In genomic region chr7:105520620-105521019, GRCh38 we compare ENCODE assay signal across 8 cellular contexts. TPM values are rescaled to one million over a fixed set of nuclear protein-coding genes. Genes with fewer than 3 reads are reported as not detected.
DNase-seq lines count a peak whose midpoint lies in the region; ATAC-seq, FAIRE-seq and TF ChIP-seq lines count a peak whose summit lies in the region.
"Not testable (repeated sequence)": the region's sequence is repeated elsewhere in the genome, so short reads cannot be mapped to it uniquely, and the experiment has no call there.

No MANE protein-coding gene starts in this region.

- H2AK5ac ChIP-seq in H1 (ENCODE audit: low read depth, low read length), result not testable (repeated sequence)

- not testable (repeated sequence) for H3K14ac ChIP-seq in H1 (ENCODE audit: insufficient read length)

- H2BK120ac ChIP-seq in H1 (replicated peaks; ENCODE audit: low read depth, low read length), result not testable (repeated sequence)

- H4K91ac ChIP-seq in H1 (replicated peaks; ENCODE audit: insufficient read length, low read length), result not testable (repeated sequence)

- not testable (repeated sequence) for H2BK15ac ChIP-seq in H1 (ENCODE audit: low read length)

- H3K4me2 ChIP-seq in H1 (ENCODE audit: insufficient read depth in 1 of 2, low read depth in 2 of 2, low read length in 2 of 2) (peak overlapping the region; percentile 77 to 79), osteoblast (ENCODE audit: insufficient read depth, low read length) (peak overlapping the region; percentile 100)

- H2BK12ac ChIP-seq in H1 (ENCODE audit: low read depth, low read length), result not testable (repeated sequence)

- not testable (repeated sequence) for H3K18ac ChIP-seq in H1 (ENCODE audit: extremely low read depth, low read length)

- H3K79me1 ChIP-seq in H1 (ENCODE audit: low read depth, low read length), result not testable (repeated sequence)

- not testable (repeated sequence) for DNase-seq in Caco-2; SK-N-MC (ENCODE audit: low read depth, low spot score); activated naive CD4-positive, alpha-beta T cell treated with anti-CD3 and anti-CD28 coated beads, Interleukin-2, amount 10 ng/mL, durations not matched to agents 7 days and 5 days; H1 (ENCODE audit: low read depth in 1 of 2, low spot score in 2 of 2); osteoblast (ENCODE audit: insufficient read length, low spot score, missing footprints); upper lobe of right lung
- DNase-seq in iris pigment epithelial cell (ENCODE audit: low read depth), result peak; percentile 15

- peaks cover 19 to 52% of the 10 kb centered on the region in 2 experiments for H3K79me2 ChIP-seq in H1 (ENCODE audit: control insufficient read depth in 1 of 2, insufficient read depth in 2 of 2, low read length in 2 of 2)
- peaks cover 42% of the 10 kb centered on the region for H3K79me2 ChIP-seq in osteoblast (ENCODE audit: insufficient read depth, low read length)

- not testable (repeated sequence) for H3K27ac ChIP-seq in HUES64 (ENCODE audit: low read depth, low read length); SK-N-MC; H1 (ENCODE audit: low read depth, low read length); upper lobe of right lung
- peak overlapping the region; percentile 72 for H3K27ac ChIP-seq in osteoblast (ENCODE audit: low read depth, low read length)

- TF ChIP-seq CTCF in Caco-2 (IDR thresholded peaks at IDR 0.05; ENCODE audit: insufficient read depth in 1 of 2, low read depth in 1 of 2, low read length in 1 of 2, severe bottlenecking in 1 of 2, unreplicated experiment in 1 of 2); H1 (IDR thresholded peaks at IDR 0.05; ENCODE audit: control extremely low read depth in 1 of 3, insufficient read depth in 1 of 3, low read depth in 1 of 3, low read length in 3 of 3); osteoblast (IDR thresholded peaks at IDR 0.05; ENCODE audit: extremely low read depth, low read depth, low read length); upper lobe of right lung (IDR thresholded peaks at IDR 0.05): not testable (repeated sequence)

- not testable (repeated sequence) for H3K23me2 ChIP-seq in H1 (ENCODE audit: low read depth, low read length)

- CTCF ChIA-PET in Caco-2 (lab: Charles Lee), result not testable (repeated sequence)
- CTCF ChIA-PET in activated naive CD4-positive, alpha-beta T cell treated with anti-CD3 and anti-CD28 coated beads, Interleukin-2, amount 10 ng/mL, durations not matched to agents 7 days and 5 days (lab: Charles Lee), result interaction anchor here (2.9 kb wide), 1 partner anchor 11 kb away, joined by 11 read pairs; the partner anchor contains the start of gene RINT1
- CTCF ChIA-PET in H1 (lab: Charles Lee; ENCODE audit: partially characterized antibody), result interaction anchor here (0.8 to 3.8 kb wide), 3 partner anchors 11 to 68 kb away, joined by 3 to 35 read pairs (median 3); partner anchors contain the start of gene RINT1

- H2BK5ac ChIP-seq in H1 (ENCODE audit: low read depth, low read length), result not testable (repeated sequence)

- not testable (repeated sequence) for H3K27me3 Mint-ChIP-seq in Caco-2 (ENCODE audit: insufficient read depth, unreplicated experiment); activated naive CD4-positive, alpha-beta T cell treated with anti-CD3 and anti-CD28 coated beads, Interleukin-2, amount 10 ng/mL, durations not matched to agents 7 days and 5 days

- TSS peak; percentile 53 for BruUV-seq in Caco-2 (replicated peaks; lab: Mats Ljungman, UMichigan)

- POLR2A ChIA-PET in Caco-2 (lab: Charles Lee), result interaction anchor here (2.3 kb wide), 1 partner anchor 11 kb away, joined by 8 read pairs; the partner anchor contains the start of gene RINT1
- POLR2A ChIA-PET in H1 (lab: Charles Lee; ENCODE audit: partially characterized antibody), result interaction anchor here (0.7 to 7.9 kb wide), 11 partner anchors 8 to 554 kb away, joined by 3 to 77 read pairs (median 4); partner anchors contain the start of genes EFCAB10, RINT1 and SRPK2

- not testable (repeated sequence) for H3K4ac ChIP-seq in H1 (replicated peaks; ENCODE audit: insufficient read length, low read depth, low read length)

- H3K36me3 ChIP-seq in Caco-2 (ENCODE audit: control insufficient read depth, insufficient read depth, low read length); osteoblast (ENCODE audit: insufficient read depth, low read length); upper lobe of right lung: not testable (repeated sequence)
- H3K36me3 ChIP-seq in HUES64 (ENCODE audit: insufficient read depth, low read length), result peaks cover 26% of the 10 kb centered on the region
- peaks cover 37% of the 10 kb centered on the region for H3K36me3 ChIP-seq in SK-N-MC (ENCODE audit: insufficient read depth, low read length)
- H3K36me3 ChIP-seq in H1 (ENCODE audit: control insufficient read depth in 2 of 4, insufficient read depth in 4 of 4, low read length in 3 of 4), result peaks cover 0 to 19% (median 2%) of the 10 kb centered on the region in 4 experiments; a peak in 2 of 8 replicates

- TF ChIP-seq RAD21 in H1 (IDR thresholded peaks at IDR 0.05 in 1 of 2, conservative IDR thresholded peaks at IDR 0.05 in 1 of 2; ENCODE audit: low read depth in 2 of 2, low read length in 2 of 2), result not testable (repeated sequence)

- not testable (repeated sequence) for H3K27ac Mint-ChIP-seq in Caco-2 (ENCODE audit: unreplicated experiment)
- H3K27ac Mint-ChIP-seq in activated naive CD4-positive, alpha-beta T cell treated with anti-CD3 and anti-CD28 coated beads, Interleukin-2, amount 10 ng/mL, durations not matched to agents 7 days and 5 days, result peak overlapping the region; percentile 65

- not testable (repeated sequence) for H3K56ac ChIP-seq in H1 (replicated peaks; ENCODE audit: insufficient read length, low read depth, low read length)

- H3K36me3 Mint-ChIP-seq in Caco-2 (ENCODE audit: insufficient read depth, unreplicated experiment), result peaks cover 33% of the 10 kb centered on the region
- H3K36me3 Mint-ChIP-seq in activated naive CD4-positive, alpha-beta T cell treated with anti-CD3 and anti-CD28 coated beads, Interleukin-2, amount 10 ng/mL, durations not matched to agents 7 days and 5 days, result not testable (repeated sequence)

- not testable (repeated sequence) for H3K4me1 Mint-ChIP-seq in Caco-2 (ENCODE audit: low read depth, unreplicated experiment)
- H3K4me1 Mint-ChIP-seq in activated naive CD4-positive, alpha-beta T cell treated with anti-CD3 and anti-CD28 coated beads, Interleukin-2, amount 10 ng/mL, durations not matched to agents 7 days and 5 days, result peaks cover 20% of the 10 kb centered on the region

- H3K23ac ChIP-seq in H1 (ENCODE audit: insufficient read length), result not testable (repeated sequence)

- WGBS in HUES64, result 95% methylated on average over 7 of the region's 7 CpGs
- WGBS in H1 (ENCODE audit: extremely low coverage in 1 of 2, insufficient coverage in 1 of 2, insufficient read length in 1 of 2, insufficient replicate concordance in 2 of 2, low coverage in 1 of 2, low lambda C conversion rate in 2 of 2, missing lambda C conversion rate in 1 of 2), 2 experiments, result 94% methylated on average over 7 of the region's 7 CpGs; no CpG with 5 or more reads in 1 of the 2 experiments

- H2BK20ac ChIP-seq in H1 (ENCODE audit: low read length), result not testable (repeated sequence)

- not testable (repeated sequence) for FAIRE-seq in H1 (lab: Jason Lieb, UNC)

- not testable (repeated sequence) for H3K27me3 ChIP-seq in Caco-2 (replicated peaks; ENCODE audit: control insufficient read depth, insufficient read depth, low read length); HUES64 (ENCODE audit: insufficient read depth, low read length); H1 (replicated peaks in 1 of 4; ENCODE audit: control insufficient read depth in 3 of 4, extremely low read depth in 1 of 4, insufficient read depth in 3 of 4, low read length in 3 of 4); osteoblast (ENCODE audit: insufficient read depth, low read length); upper lobe of right lung

- not testable (repeated sequence) for ATAC-seq in upper lobe of right lung

- intact Hi-C loops in Caco-2 (cut with micrococcal nuclease; ENCODE audit: unreplicated experiment), result loop anchor here (5.0 kb wide), 1 partner anchor 478 kb away; no protein-coding TSS in a partner anchor
- intact Hi-C loops in upper lobe of right lung (cut with DNase I), result not testable (repeated sequence)

- peak overlapping the region; percentile 92 for H3K4me3 Mint-ChIP-seq in Caco-2 (ENCODE audit: unreplicated experiment)
- not testable (repeated sequence) for H3K4me3 Mint-ChIP-seq in activated naive CD4-positive, alpha-beta T cell treated with anti-CD3 and anti-CD28 coated beads, Interleukin-2, amount 10 ng/mL, durations not matched to agents 7 days and 5 days

- H4K8ac ChIP-seq in H1 (ENCODE audit: extremely low read depth, insufficient read depth, low read length), result not testable (repeated sequence)

- TF ChIP-seq POLR2A in H1 (IDR thresholded peaks at IDR 0.05; ENCODE audit: control extremely low read depth in 1 of 2, low read depth in 2 of 2, low read length in 2 of 2), result not testable (repeated sequence)

- H3K9me3 ChIP-seq in Caco-2; HUES64 (ENCODE audit: insufficient read depth, low read depth, low read length); SK-N-MC (ENCODE audit: low read depth, low read length); H1 (ENCODE audit: insufficient read depth in 2 of 2, low read depth in 1 of 2, low read length in 1 of 2); osteoblast (ENCODE audit: low read depth, low read length); upper lobe of right lung: not testable (repeated sequence)

- not testable (repeated sequence) for H4K5ac ChIP-seq in H1 (ENCODE audit: insufficient read length, low read depth, low read length)

- H3K4me3 ChIP-seq in Caco-2 (ENCODE audit: low read depth, low read length) (peak overlapping the region; percentile 97), HUES64 (ENCODE audit: low read length) (peak overlapping the region; percentile 83), SK-N-MC (peak overlapping the region; percentile 99), H1 (ENCODE audit: extremely low read depth in 1 of 4, insufficient read depth in 2 of 4, low read depth in 3 of 4, low read length in 4 of 4) (peak overlapping the region in 3 of 4 experiments; percentile 70 to 74 (median 72); a peak in 6 of 8 replicates), osteoblast (ENCODE audit: insufficient read depth, low read length) (peak overlapping the region; percentile 95), upper lobe of right lung (peak overlapping the region; percentile 90)

- not testable (repeated sequence) for H2AFZ ChIP-seq in H1 (ENCODE audit: low read length); osteoblast (ENCODE audit: low read length)

- not testable (repeated sequence) for H3K9me3 Mint-ChIP-seq in Caco-2 (ENCODE audit: unreplicated experiment); activated naive CD4-positive, alpha-beta T cell treated with anti-CD3 and anti-CD28 coated beads, Interleukin-2, amount 10 ng/mL, durations not matched to agents 7 days and 5 days

- H3K4me1 ChIP-seq in Caco-2; HUES64 (ENCODE audit: insufficient read depth, low read length); H1 (replicated peaks in 1 of 4; ENCODE audit: control insufficient read depth in 3 of 4, insufficient read depth in 4 of 4, low read length in 3 of 4): not testable (repeated sequence)
- H3K4me1 ChIP-seq in osteoblast (ENCODE audit: insufficient read depth, low read length) (peaks cover 13% of the 10 kb centered on the region), upper lobe of right lung (peaks cover 12% of the 10 kb centered on the region)

- not testable (repeated sequence) for TF ChIP-seq EP300 in H1 (IDR thresholded peaks at IDR 0.05; ENCODE audit: borderline replicate concordance in 1 of 2, low read depth in 2 of 2, low read length in 2 of 2)

- peak overlapping the region; percentile 96; the same call in 1 of the 2 replicates for H3K9ac ChIP-seq in HUES64 (ENCODE audit: low read depth, low read length)
- H3K9ac ChIP-seq in SK-N-MC (ENCODE audit: insufficient read length); H1 (replicated peaks in 1 of 4; ENCODE audit: extremely low read depth in 1 of 4, low read depth in 3 of 4, low read length in 3 of 4): not testable (repeated sequence)

- not testable (repeated sequence) for H4K20me1 ChIP-seq in H1 (replicated peaks in 1 of 2; ENCODE audit: control insufficient read depth in 1 of 2, insufficient read depth in 2 of 2, low read length in 2 of 2); osteoblast (ENCODE audit: insufficient read depth, low read length)

RNA-seq across cellular contexts. Expression of gene PUS7, which starts 1.5 kb away (rescaled TPM):
- total RNA-seq in Caco-2 (2022) (36.3 TPM in 2 replicates), osteoblast (20.0 and 22.4 TPM in 2 replicates), upper lobe of right lung (10.9 TPM)
- polyA plus RNA-seq in HUES64 (2013, experiment 1 of 2), result 40.3 TPM
- 36.3 TPM for polyA plus RNA-seq in HUES64 (2013, experiment 2 of 2)
- total RNA-seq in H1 (2021; fragmentation: NEBNext Ultra II Directional; extraction: Animal tissue kit (Norgen Biotek cat#: 25700)), result 61.2 and 65.2 TPM in 2 replicates
- polyA plus RNA-seq in H1 (2011; rRNA removed), result 11.2 and 18.9 TPM in 2 replicates
- polyA plus RNA-seq in H1 (2011; cell fraction: cytosol; rRNA removed), result 24.3 TPM
- 10.8 TPM for polyA plus RNA-seq in H1 (2011; cell fraction: nucleus; rRNA removed)
- 25.5 to 40.3 TPM (median 33.0 TPM) in 4 replicates for polyA plus RNA-seq in H1 (2012, experiment 1 of 2)
- 3.4 TPM for polyA plus RNA-seq in H1 (2012, experiment 2 of 2)
- polyA plus RNA-seq in H1 (2013, experiment 1 of 2), result 36.4 TPM
- 36.1 TPM for polyA plus RNA-seq in H1 (2013, experiment 2 of 2)
- polyA minus RNA-seq in H1 (2011; rRNA and poly(A)+ RNA removed), result 14.1 and 18.5 TPM in 2 replicates
- 22.2 TPM for polyA minus RNA-seq in H1 (2011; cell fraction: cytosol; rRNA and poly(A)+ RNA removed)
- 19.0 TPM for polyA minus RNA-seq in H1 (2011; cell fraction: nucleus; rRNA and poly(A)+ RNA removed)

RNA-seq across cellular contexts. Expression of gene RINT1, which starts 11.4 kb away (rescaled TPM):
- total RNA-seq in Caco-2 (2022) (23.9 and 28.0 TPM in 2 replicates), osteoblast (16.6 and 18.0 TPM in 2 replicates), upper lobe of right lung (14.8 TPM)
- polyA plus RNA-seq in HUES64 (2013, experiment 1 of 2), result 18.8 TPM
- polyA plus RNA-seq in HUES64 (2013, experiment 2 of 2), result 19.6 TPM
- 18.6 and 21.8 TPM in 2 replicates for total RNA-seq in H1 (2021; fragmentation: NEBNext Ultra II Directional; extraction: Animal tissue kit (Norgen Biotek cat#: 25700))
- polyA plus RNA-seq in H1 (2011; rRNA removed), result 5.0 and 7.8 TPM in 2 replicates
- polyA plus RNA-seq in H1 (2011; cell fraction: cytosol; rRNA removed), result 10.5 TPM
- 7.7 TPM for polyA plus RNA-seq in H1 (2011; cell fraction: nucleus; rRNA removed)
- polyA plus RNA-seq in H1 (2012, experiment 1 of 2), result 10.3 to 16.4 TPM (median 11.8 TPM) in 4 replicates
- polyA plus RNA-seq in H1 (2012, experiment 2 of 2), result 1.8 TPM
- polyA plus RNA-seq in H1 (2013, experiment 1 of 2), result 13.3 TPM
- polyA plus RNA-seq in H1 (2013, experiment 2 of 2), result 12.9 TPM
- polyA minus RNA-seq in H1 (2011; rRNA and poly(A)+ RNA removed), result 14.6 and 15.9 TPM in 2 replicates
- polyA minus RNA-seq in H1 (2011; cell fraction: cytosol; rRNA and poly(A)+ RNA removed), result 15.6 TPM
- 13.2 TPM for polyA minus RNA-seq in H1 (2011; cell fraction: nucleus; rRNA and poly(A)+ RNA removed)
